ENCODE assay signal across 28 cellular contexts in the genomic region with DNA sequence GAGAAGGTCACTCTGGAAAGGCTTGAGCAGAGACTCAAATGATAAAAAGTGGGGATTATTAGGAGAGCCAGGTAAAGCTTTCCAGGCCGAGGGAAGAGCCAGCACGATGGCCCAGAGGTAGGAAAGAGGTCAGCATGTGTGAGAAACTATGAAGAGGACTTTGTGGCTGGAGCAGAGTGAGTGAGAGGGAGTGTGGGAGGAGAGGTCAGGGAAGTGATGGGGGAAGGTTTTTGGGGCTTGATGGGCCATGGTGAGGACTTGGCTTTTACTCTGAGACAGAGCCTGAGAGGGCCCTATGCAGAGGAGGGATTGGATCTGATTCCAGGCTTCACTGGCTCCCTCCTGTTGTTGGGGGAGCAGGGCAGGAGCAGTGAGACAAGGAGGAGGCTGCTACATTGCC. TPM values are rescaled to one million over a fixed set of nuclear protein-coding genes. Genes with fewer than 3 reads are reported as not detected.
"Had no signal": no experiment of that assay in that cellular context is flagged by ENCODE, and none has a peak within 500 bp of the region (broad histone marks: within the 10 kb centered on the region; RNA-seq: fewer than 3 reads in every experiment).

No MANE protein-coding gene starts in this region.

- H3K4me3 Mint-ChIP-seq: activated CD4-positive, alpha-beta memory T cell treated with anti-CD3 and anti-CD28 coated beads, Interleukin-2, amount 10 ng/mL, durations not matched to agents 7 days and 5 days; activated CD4-positive, alpha-beta T cell treated with anti-CD3 and anti-CD28 coated beads for 36 hours; activated CD8-positive, alpha-beta memory T cell treated with anti-CD3 and anti-CD28 coated beads, Interleukin-2, amount 10 ng/mL, durations not matched to agents 7 days and 5 days; activated naive CD4-positive, alpha-beta T cell treated with anti-CD3 and anti-CD28 coated beads for 36 hours; activated naive CD8-positive, alpha-beta T cell treated with anti-CD3 and anti-CD28 coated beads for 36 hours; activated T-cell treated with anti-CD3 and anti-CD28 coated beads, Interleukin-2, amount 50 U/mL, for 4 hours; activated T-helper 1 cell treated with anti-CD3 and anti-CD28 coated beads, Interleukin-12 subunit alpha, Interleukin-12 subunit beta, Interleukin-2, Interleukin-4 antibody, amounts not matched to agents 30 ng/mL and 10 ng/mL and 1 ng/mL, durations not matched to agents 14 hours and 24 hours and 36 hours; T-helper 1 cell treated with Interleukin-12 subunit alpha and Interleukin-12 subunit beta and Interleukin-4 antibody, amounts not matched to agents 30 μg/mL and 1 μg/mL, for 36 hours; T-helper 2 cell treated with Interferon-gamma antibody and Interleukin-4, amounts not matched to agents 5 μg/mL and 100 μg/mL, for 36 hours had no signal

- H3K27me3 ChIP-seq: brain microvascular endothelial cell, Peyer's patch had no signal

- H3K9me3 Mint-ChIP-seq: activated CD4-positive, alpha-beta memory T cell treated with anti-CD3 and anti-CD28 coated beads, Interleukin-2, amount 10 ng/mL, durations not matched to agents 7 days and 5 days; activated naive CD4-positive, alpha-beta T cell treated with anti-CD3 and anti-CD28 coated beads for 36 hours; activated naive CD8-positive, alpha-beta T cell treated with anti-CD3 and anti-CD28 coated beads for 36 hours; activated T-cell treated with anti-CD3 and anti-CD28 coated beads, Interleukin-2, amount 50 U/mL, for 4 hours; activated T-helper 1 cell treated with anti-CD3 and anti-CD28 coated beads, Interleukin-12 subunit alpha, Interleukin-12 subunit beta, Interleukin-2, Interleukin-4 antibody, amounts not matched to agents 30 ng/mL and 10 ng/mL and 1 ng/mL, durations not matched to agents 14 hours and 24 hours and 36 hours; T-helper 1 cell treated with Interleukin-12 subunit alpha and Interleukin-12 subunit beta and Interleukin-4 antibody, amounts not matched to agents 30 μg/mL and 1 μg/mL, for 36 hours; T-helper 2 cell treated with Interferon-gamma antibody and Interleukin-4, amounts not matched to agents 5 μg/mL and 100 μg/mL, for 36 hours had no signal

- H3K27ac ChIP-seq: brain microvascular endothelial cell, Peyer's patch had no signal

- H3K27me3 Mint-ChIP-seq: activated CD4-positive, alpha-beta memory T cell treated with anti-CD3 and anti-CD28 coated beads, Interleukin-2, amount 10 ng/mL, durations not matched to agents 7 days and 5 days; activated CD4-positive, alpha-beta T cell treated with anti-CD3 and anti-CD28 coated beads for 36 hours; activated CD8-positive, alpha-beta memory T cell treated with anti-CD3 and anti-CD28 coated beads, Interleukin-2, amount 10 ng/mL, durations not matched to agents 7 days and 5 days; activated naive CD8-positive, alpha-beta T cell treated with anti-CD3 and anti-CD28 coated beads for 36 hours had no signal

- DNase-seq: activated CD4-positive, alpha-beta memory T cell treated with anti-CD3 and anti-CD28 coated beads, Interleukin-2, amount 10 ng/mL, durations not matched to agents 7 days and 5 days; activated CD4-positive, alpha-beta T cell treated with anti-CD3 and anti-CD28 coated beads for 36 hours; activated CD8-positive, alpha-beta memory T cell treated with anti-CD3 and anti-CD28 coated beads for 24 hours; activated CD8-positive, alpha-beta memory T cell treated with anti-CD3 and anti-CD28 coated beads, Interleukin-2, amount 10 ng/mL, durations not matched to agents 7 days and 5 days; activated gamma-delta T cell treated with Interleukin-2 at 50 U/mL for 16 hours; activated naive CD4-positive, alpha-beta T cell treated with anti-CD3 and anti-CD28 coated beads for 36 hours; activated naive CD8-positive, alpha-beta T cell treated with anti-CD3 and anti-CD28 coated beads for 36 hours; activated T-cell treated with anti-CD3 and anti-CD28 coated beads, Interleukin-2, amount 50 U/mL, for 4 hours; amniotic stem cell; aorta; brain microvascular endothelial cell; central memory CD4-positive, alpha-beta T cell; Karpas-422; KBM-7; NCI-H1048; NCI-H1105 treated with DMSO at 0.1 percent for 48 hours; NCI-H1436; NCI-H1694; NCI-H2029; NCI-H345; NCI-H524 treated with DMSO at 0.1 percent for 48 hours; PC-3; Peyer's patch; Right ventricle myocardium superior had no signal

- H3K4me3 ChIP-seq: Peyer's patch had no signal

- H3K27ac Mint-ChIP-seq: activated CD4-positive, alpha-beta memory T cell treated with anti-CD3 and anti-CD28 coated beads, Interleukin-2, amount 10 ng/mL, durations not matched to agents 7 days and 5 days; activated CD4-positive, alpha-beta T cell treated with anti-CD3 and anti-CD28 coated beads for 36 hours; activated CD8-positive, alpha-beta memory T cell treated with anti-CD3 and anti-CD28 coated beads, Interleukin-2, amount 10 ng/mL, durations not matched to agents 7 days and 5 days; activated naive CD4-positive, alpha-beta T cell treated with anti-CD3 and anti-CD28 coated beads for 36 hours; activated naive CD8-positive, alpha-beta T cell treated with anti-CD3 and anti-CD28 coated beads for 36 hours; T-helper 1 cell treated with Interleukin-12 subunit alpha and Interleukin-12 subunit beta and Interleukin-4 antibody, amounts not matched to agents 30 μg/mL and 1 μg/mL, for 36 hours; T-helper 2 cell treated with Interferon-gamma antibody and Interleukin-4, amounts not matched to agents 5 μg/mL and 100 μg/mL, for 36 hours had no signal

- H3K36me3 Mint-ChIP-seq: activated CD8-positive, alpha-beta memory T cell treated with anti-CD3 and anti-CD28 coated beads, Interleukin-2, amount 10 ng/mL, durations not matched to agents 7 days and 5 days; activated naive CD8-positive, alpha-beta T cell treated with anti-CD3 and anti-CD28 coated beads for 36 hours had no signal

- H3K9me3 ChIP-seq: Peyer's patch had no signal

- ATAC-seq: activated CD4-positive, alpha-beta T cell treated with anti-CD3 and anti-CD28 coated beads for 36 hours; activated CD4-positive, CD25-positive, alpha-beta regulatory T cell treated with anti-CD3 and anti-CD28 coated beads, Interleukin-2, amount 50 U/mL, for 24 hours; activated CD8-positive, alpha-beta memory T cell treated with anti-CD3 and anti-CD28 coated beads, Interleukin-2, amount 10 ng/mL, durations not matched to agents 7 days and 5 days; activated T-cell treated with anti-CD3 and anti-CD28 coated beads, Interleukin-2, amount 50 U/mL, for 4 hours; PC-3 had no signal

- H3K36me3 ChIP-seq: brain microvascular endothelial cell had no signal

RNA-seq across cellular contexts. Expression of a gene that starts 36.9 kb away (rescaled TPM):
- total RNA-seq: activated CD4-positive, alpha-beta T cell treated with anti-CD3 and anti-CD28 coated beads for 36 hours; activated CD8-positive, alpha-beta memory T cell treated with anti-CD3 and anti-CD28 coated beads, Interleukin-2, amount 10 ng/mL, durations not matched to agents 7 days and 5 days; activated naive CD4-positive, alpha-beta T cell treated with anti-CD3 and anti-CD28 coated beads for 36 hours; activated naive CD8-positive, alpha-beta T cell treated with anti-CD3 and anti-CD28 coated beads for 36 hours; activated T-cell treated with anti-CD3 and anti-CD28 coated beads, Interleukin-2, amount 50 U/mL, for 4 hours; activated T-helper 1 cell treated with anti-CD3 and anti-CD28 coated beads, Interleukin-12 subunit alpha, Interleukin-12 subunit beta, Interleukin-2, Interleukin-4 antibody, amounts not matched to agents 30 ng/mL and 10 ng/mL and 1 ng/mL, durations not matched to agents 14 hours and 24 hours and 36 hours had no signal
